In genomic region chr11:92122561-92122960, GRCh38 we compare ENCODE assay signal across 17 cellular contexts.
"Had no signal": no experiment of that assay in that cellular context is flagged by ENCODE, and none has a peak within 500 bp of the region (broad histone marks: within the 10 kb centered on the region; RNA-seq: fewer than 3 reads in every experiment).

No MANE protein-coding gene starts in this region.

- H3K27me3 ChIP-seq: ascending aorta, neutrophil, tibial artery, vagina had no signal

- DNase-seq: activated CD4-positive, alpha-beta T cell treated with anti-CD3 and anti-CD28 coated beads for 36 hours; activated CD8-positive, alpha-beta memory T cell treated with anti-CD3 and anti-CD28 coated beads, Interleukin-2, amount 50 U/mL, for 48 hours; activated CD8-positive, alpha-beta T cell treated with anti-CD3 and anti-CD28 coated beads, Interleukin-2, amount 10 ng/mL, durations not matched to agents 7 days and 5 days; activated naive CD4-positive, alpha-beta T cell; cortex of kidney; glutamatergic neuron; left cardiac atrium; naive thymus-derived CD8-positive, alpha-beta T cell; retina; T1000; tibial artery; WERI-Rb-1 had no signal

- H3K36me3 ChIP-seq: ascending aorta, neutrophil, tibial artery, vagina, WERI-Rb-1 had no signal

- H3K9me3 ChIP-seq: neutrophil, vagina had no signal

- H3K4me3 ChIP-seq: ascending aorta, lung, skin epidermis, tibial artery, vagina had no signal

- ATAC-seq: activated CD4-positive, alpha-beta T cell treated with anti-CD3 and anti-CD28 coated beads for 36 hours; activated CD8-positive, alpha-beta T cell treated with anti-CD3 and anti-CD28 coated beads, Interleukin-2, amount 10 ng/mL, durations not matched to agents 7 days and 5 days; left cardiac atrium; naive thymus-derived CD8-positive, alpha-beta T cell had no signal

- H3K4me1 ChIP-seq: ascending aorta, tibial artery, vagina had no signal
